Comparison of ENCODE assay signal across 18 cellular contexts in genomic region chr14:98514016-98514415, GRCh38.
DNase-seq lines count a peak whose midpoint lies in the region; ATAC-seq and TF ChIP-seq lines count a peak whose summit lies in the region.
"Had no signal": no experiment of that assay in that cellular context is flagged by ENCODE, and none has a peak within 500 bp of the region (broad histone marks: within the 10 kb centered on the region; RNA-seq: fewer than 3 reads in every experiment).

No MANE protein-coding gene starts in this region.

- H3K9ac ChIP-seq in OCI-LY3 (ENCODE audit: low read length), result peak overlapping the region; percentile 43; the same call in 1 of the 2 replicates

- H3K36me3 ChIP-seq in OCI-LY3 (replicated peaks; ENCODE audit: low read depth, low read length), result peaks cover 33% of the 10 kb centered on the region
- no peaks in the 10 kb centered on the region for H3K36me3 ChIP-seq in esophagus muscularis mucosa

- H3K4me1 ChIP-seq in OCI-LY3 (ENCODE audit: low read length) (peaks cover 58% of the 10 kb centered on the region), esophagus muscularis mucosa (peaks cover 0 to 12% (median 6%) of the 10 kb centered on the region in 4 donors), right cardiac atrium (ENCODE audit: control insufficient read depth, insufficient read depth, low read length) (no peaks in the 10 kb centered on the region)
- H3K4me1 ChIP-seq: A549 had no signal

- 0 out of 2 replicates have a peak overlapping the region, but pooled peaks have one; percentile 41 for H2AFZ ChIP-seq in OCI-LY3 (ENCODE audit: low read depth, low read length)
- H2AFZ ChIP-seq: GM23338 had no signal

- TF ChIP-seq POLR2A in esophagus muscularis mucosa (IDR thresholded peaks at IDR 0.05; ENCODE audit: low read depth), result no peak

- no peaks in the 10 kb centered on the region for H3K27me3 Mint-ChIP-seq in stimulated activated naive CD8-positive, alpha-beta T cell treated with anti-CD3 and anti-CD28 coated beads, Interleukin-15, amount 100 ng/mL, for 72 hours
- H3K27me3 Mint-ChIP-seq: CD4-positive, alpha-beta T cell had no signal

- H3K9me3 Mint-ChIP-seq in stimulated activated naive CD8-positive, alpha-beta T cell treated with anti-CD3 and anti-CD28 coated beads, Interleukin-15, amount 100 ng/mL, for 72 hours, result peaks cover 0 to 6% of the 10 kb centered on the region in 2 donors
- H3K9me3 Mint-ChIP-seq: GM23338 had no signal

- intact Hi-C loops in esophagus muscularis mucosa (cut with DNase I), result no loop called here
- intact Hi-C loops in right cardiac atrium (cut with DNase I), result no loop called here

- H3K4me2 ChIP-seq in OCI-LY3 (ENCODE audit: low read length), result peak overlapping the region; percentile 72
- H3K4me2 ChIP-seq: A549, GM23338 had no signal

- TF ChIP-seq EP300 in esophagus muscularis mucosa (IDR thresholded peaks at IDR 0.05), result no peak

- H3K4me3 ChIP-seq in OCI-LY3 (ENCODE audit: low read length), result peak overlapping the region; percentile 48; the same call in 1 of the 2 replicates
- H3K4me3 ChIP-seq in esophagus muscularis mucosa, result no peak overlapping the region
- no peak overlapping the region for H3K4me3 ChIP-seq in right cardiac atrium (ENCODE audit: low read length)
- H3K4me3 ChIP-seq: A549, GM23338, K562 had no signal

- H3K27me3 ChIP-seq in OCI-LY3 (ENCODE audit: low read depth, low read length) (no peaks in the 10 kb centered on the region), esophagus muscularis mucosa (peaks cover 0 to 11% (median 0%) of the 10 kb centered on the region in 4 donors), right cardiac atrium (ENCODE audit: control insufficient read depth, insufficient read depth) (no peaks in the 10 kb centered on the region)

- H3K4me1 Mint-ChIP-seq in stimulated activated naive CD8-positive, alpha-beta T cell treated with anti-CD3 and anti-CD28 coated beads, Interleukin-15, amount 100 ng/mL, for 72 hours, result peaks cover 40% of the 10 kb centered on the region

- TF ChIP-seq CTCF in OCI-LY3 (IDR thresholded peaks at IDR 0.05; ENCODE audit: low read depth, low read length), result no peak
- TF ChIP-seq CTCF in esophagus muscularis mucosa (IDR thresholded peaks at IDR 0.05), result no peak

- peak; percentile 86 for ATAC-seq in stimulated activated naive CD8-positive, alpha-beta T cell treated with anti-CD3 and anti-CD28 coated beads, Interleukin-15, amount 100 ng/mL, for 72 hours
- ATAC-seq in right cardiac atrium (no peak), GM21723 (IDR thresholded peaks at IDR 0.05; ENCODE audit: unreplicated experiment) (no peak)
- ATAC-seq: A549, GM23338, K562 had no signal

- H4K20me1 ChIP-seq in OCI-LY3 (ENCODE audit: insufficient read depth, low read length), result no peaks in the 10 kb centered on the region

- H3K79me2 ChIP-seq in OCI-LY3 (ENCODE audit: low read length), result no peaks in the 10 kb centered on the region

- DNase-seq in NCI-H69 (lab: John Stamatoyannopoulos, UW) (peak; percentile 39), esophagus muscularis mucosa (ENCODE audit: extremely low spot score) (peak; percentile 37), A172 (ENCODE audit: low spot score) (no peak), right cardiac atrium (no peak)
- DNase-seq in stimulated activated naive CD8-positive, alpha-beta T cell treated with anti-CD3 and anti-CD28 coated beads, Interleukin-15, amount 100 ng/mL, for 72 hours, result no peak
- DNase-seq: AML-193; CD4-positive, alpha-beta T cell; DMS153; DMS79; GDM1; HCEC 1CT; IMR-90 had no signal

- H3K9me3 ChIP-seq in OCI-LY3 (ENCODE audit: insufficient read depth, low read length) (peaks cover 17% of the 10 kb centered on the region), esophagus muscularis mucosa (no peaks in the 10 kb centered on the region), right cardiac atrium (ENCODE audit: control insufficient read depth, low read length) (no peaks in the 10 kb centered on the region)
- H3K9me3 ChIP-seq: A549 had no signal

- peak overlapping the region; percentile 90 for H3K27ac ChIP-seq in OCI-LY3 (ENCODE audit: low read length)
- H3K27ac ChIP-seq in esophagus muscularis mucosa (replicated peaks in 1 of 4), result no peak overlapping the region
- H3K27ac ChIP-seq in right cardiac atrium (ENCODE audit: low read length), result no peak overlapping the region
- H3K27ac ChIP-seq: A549, C4-2B had no signal

- no peak overlapping the region for H3K4me3 Mint-ChIP-seq in stimulated activated naive CD8-positive, alpha-beta T cell treated with anti-CD3 and anti-CD28 coated beads, Interleukin-15, amount 100 ng/mL, for 72 hours
- H3K4me3 Mint-ChIP-seq: CD4-positive, alpha-beta T cell; GM23338 had no signal

- H3K27ac Mint-ChIP-seq in stimulated activated naive CD8-positive, alpha-beta T cell treated with anti-CD3 and anti-CD28 coated beads, Interleukin-15, amount 100 ng/mL, for 72 hours, result no peak overlapping the region
- H3K27ac Mint-ChIP-seq: CD4-positive, alpha-beta T cell; GM23338 had no signal

Comparison
In these comparisons a context has a peak if more than half of its experiments do, and no peak if none do; other contexts are left out.
1. DNase-seq: peak in NCI-H69 (single experiment) and esophagus muscularis mucosa (single experiment); none in stimulated activated naive CD8-positive, alpha-beta T cell treated with anti-CD3 and anti-CD28 coated beads, Interleukin-15, amount 100 ng/mL, for 72 hours (0 of 2), A172 (single experiment) and right cardiac atrium (0 of 3).